Comparison of ENCODE assay signal across 8 cellular contexts in genomic region chr1:201463071-201463552, GRCh38. TPM values are rescaled to one million over a fixed set of nuclear protein-coding genes. Genes with fewer than 3 reads are reported as not detected.
DNase-seq lines count a peak whose midpoint lies in the region; ATAC-seq and TF ChIP-seq lines count a peak whose summit lies in the region.

No MANE protein-coding gene starts in this region.

- peak; percentile 42 for TF ChIP-seq CTCF in foreskin keratinocyte (conservative IDR thresholded peaks at IDR 0.05)

- ATAC-seq in SK-N-SH treated with all-trans-retinoic acid at 6 μM for 48 hours (peak; percentile 35), foreskin keratinocyte (no peak), GM18858 (IDR thresholded peaks at IDR 0.05; ENCODE audit: unreplicated experiment) (no peak), GM19452 (IDR thresholded peaks at IDR 0.05; ENCODE audit: unreplicated experiment) (no peak)

- peak overlapping the region; percentile 95 for H3K27ac ChIP-seq in foreskin keratinocyte

- DNase-seq in ELR (ENCODE audit: low read depth) (peak; percentile 56), foreskin keratinocyte (no peak), putamen (ENCODE audit: low spot score) (peak; percentile 82), HAP-1 (ENCODE audit: low spot score in 2 of 2) (no peak)
- DNase-seq in stimulated activated naive CD4-positive, alpha-beta T cell treated with Interleukin-2 at 50 U/mL for 16 hours (lab: John Stamatoyannopoulos, UW), result no peak

- in situ Hi-C loops in HAP-1 (cut with MboI; ENCODE audit: low sequenced_read_pairs), result no loop called here

- peaks cover 20% of the 10 kb centered on the region for H3K4me1 ChIP-seq in foreskin keratinocyte
- H3K4me1 ChIP-seq in HAP-1, result no peaks in the 10 kb centered on the region; the same call in 1 of the 2 replicates

- no peaks in the 10 kb centered on the region for H3K27me3 ChIP-seq in foreskin keratinocyte
- no peaks in the 10 kb centered on the region for H3K27me3 ChIP-seq in HAP-1 (ENCODE audit: low read depth)

- H3K4me3 ChIP-seq in HAP-1, result no peak overlapping the region

- H3K9me3 ChIP-seq in HAP-1, result no peaks in the 10 kb centered on the region

- no peaks in the 10 kb centered on the region for H3K36me3 ChIP-seq in HAP-1 (replicated peaks)

TF ChIP-seq in SK-N-SH treated with all-trans-retinoic acid at 6 μM for 48 hours, 23 proteins besides CTCF, POLR2A, EP300 and RAD21:
- TF ChIP-seq, protein P1, sequence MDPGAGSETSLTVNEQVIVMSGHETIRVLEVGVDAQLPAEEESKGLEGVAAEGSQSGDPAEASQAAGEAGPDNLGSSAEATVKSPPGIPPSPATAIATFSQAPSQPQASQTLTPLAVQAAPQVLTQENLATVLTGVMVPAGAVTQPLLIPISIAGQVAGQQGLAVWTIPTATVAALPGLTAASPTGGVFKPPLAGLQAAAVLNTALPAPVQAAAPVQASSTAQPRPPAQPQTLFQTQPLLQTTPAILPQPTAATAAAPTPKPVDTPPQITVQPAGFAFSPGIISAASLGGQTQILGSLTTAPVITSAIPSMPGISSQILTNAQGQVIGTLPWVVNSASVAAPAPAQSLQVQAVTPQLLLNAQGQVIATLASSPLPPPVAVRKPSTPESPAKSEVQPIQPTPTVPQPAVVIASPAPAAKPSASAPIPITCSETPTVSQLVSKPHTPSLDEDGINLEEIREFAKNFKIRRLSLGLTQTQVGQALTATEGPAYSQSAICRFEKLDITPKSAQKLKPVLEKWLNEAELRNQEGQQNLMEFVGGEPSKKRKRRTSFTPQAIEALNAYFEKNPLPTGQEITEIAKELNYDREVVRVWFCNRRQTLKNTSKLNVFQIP (CRISPR knock-in tag; IDR thresholded peaks at IDR 0.05; ENCODE audit: borderline replicate concordance, low read depth), result no peak
- no peak for TF ChIP-seq ZFP30 (CRISPR knock-in tag; IDR thresholded peaks at IDR 0.05)
- no peak for TF ChIP-seq CSRNP3 (CRISPR knock-in tag; IDR thresholded peaks at IDR 0.05)
- TF ChIP-seq SNAI2 (CRISPR knock-in tag; IDR thresholded peaks at IDR 0.05), result no peak
- no peak for TF ChIP-seq ZFP3 (CRISPR knock-in tag; IDR thresholded peaks at IDR 0.05)
- no peak for TF ChIP-seq TCF4 (CRISPR knock-in tag; IDR thresholded peaks at IDR 0.05; ENCODE audit: borderline replicate concordance)
- TF ChIP-seq, protein P2, sequence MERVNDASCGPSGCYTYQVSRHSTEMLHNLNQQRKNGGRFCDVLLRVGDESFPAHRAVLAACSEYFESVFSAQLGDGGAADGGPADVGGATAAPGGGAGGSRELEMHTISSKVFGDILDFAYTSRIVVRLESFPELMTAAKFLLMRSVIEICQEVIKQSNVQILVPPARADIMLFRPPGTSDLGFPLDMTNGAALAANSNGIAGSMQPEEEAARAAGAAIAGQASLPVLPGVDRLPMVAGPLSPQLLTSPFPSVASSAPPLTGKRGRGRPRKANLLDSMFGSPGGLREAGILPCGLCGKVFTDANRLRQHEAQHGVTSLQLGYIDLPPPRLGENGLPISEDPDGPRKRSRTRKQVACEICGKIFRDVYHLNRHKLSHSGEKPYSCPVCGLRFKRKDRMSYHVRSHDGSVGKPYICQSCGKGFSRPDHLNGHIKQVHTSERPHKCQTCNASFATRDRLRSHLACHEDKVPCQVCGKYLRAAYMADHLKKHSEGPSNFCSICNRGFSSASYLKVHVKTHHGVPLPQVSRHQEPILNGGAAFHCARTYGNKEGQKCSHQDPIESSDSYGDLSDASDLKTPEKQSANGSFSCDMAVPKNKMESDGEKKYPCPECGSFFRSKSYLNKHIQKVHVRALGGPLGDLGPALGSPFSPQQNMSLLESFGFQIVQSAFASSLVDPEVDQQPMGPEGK (CRISPR knock-in tag; IDR thresholded peaks at IDR 0.05; ENCODE audit: borderline replicate concordance), result no peak
- no peak for TF ChIP-seq PPARA (CRISPR knock-in tag; IDR thresholded peaks at IDR 0.05; ENCODE audit: borderline replicate concordance)
- TF ChIP-seq ZNF8 (CRISPR knock-in tag; IDR thresholded peaks at IDR 0.05), result no peak
- TF ChIP-seq RARB (CRISPR knock-in tag; IDR thresholded peaks at IDR 0.05), result no peak
- no peak for TF ChIP-seq TOX (CRISPR knock-in tag; IDR thresholded peaks at IDR 0.05; ENCODE audit: borderline replicate concordance)
- TF ChIP-seq ARNTL (CRISPR knock-in tag; IDR thresholded peaks at IDR 0.05; ENCODE audit: borderline replicate concordance, low read depth), result no peak
- TF ChIP-seq GLIS3 (CRISPR knock-in tag; IDR thresholded peaks at IDR 0.05), result no peak
- no peak for TF ChIP-seq ZNF565 (CRISPR knock-in tag; conservative IDR thresholded peaks at IDR 0.05; ENCODE audit: low read depth)
- no peak for TF ChIP-seq ZC3H10 (CRISPR knock-in tag; IDR thresholded peaks at IDR 0.05)
- TF ChIP-seq OSR1 (CRISPR knock-in tag; IDR thresholded peaks at IDR 0.05), result no peak

RNA-seq across cellular contexts. Expression of gene PHLDA3, which starts 5.9 kb away (rescaled TPM):
- 56.2 and 59.1 TPM in 2 replicates for total RNA-seq in foreskin keratinocyte
- 116 and 136 TPM in 2 replicates for polyA plus RNA-seq in foreskin keratinocyte

RNA-seq across cellular contexts. Expression of gene TNNI1, which starts 41.6 kb away (rescaled TPM):
- not detected in 2 replicates for total RNA-seq in foreskin keratinocyte
- polyA plus RNA-seq in foreskin keratinocyte, result not detected in 2 replicates

RNA-seq across cellular contexts. Expression of gene CSRP1, which starts 43.8 kb away (rescaled TPM):
- 176 and 188 TPM in 2 replicates for total RNA-seq in foreskin keratinocyte
- 193 and 199 TPM in 2 replicates for polyA plus RNA-seq in foreskin keratinocyte

Comparison
In these comparisons a context has a peak if more than half of its experiments do, and no peak if none do; other contexts are left out.
1. DNase-seq: peak in ELR (single experiment) and putamen (single experiment); none in foreskin keratinocyte (0 of 2), stimulated activated naive CD4-positive, alpha-beta T cell treated with Interleukin-2 at 50 U/mL for 16 hours (single experiment) and HAP-1 (0 of 2).